ENCODE assay signal across 8 cellular contexts in the genomic region with DNA sequence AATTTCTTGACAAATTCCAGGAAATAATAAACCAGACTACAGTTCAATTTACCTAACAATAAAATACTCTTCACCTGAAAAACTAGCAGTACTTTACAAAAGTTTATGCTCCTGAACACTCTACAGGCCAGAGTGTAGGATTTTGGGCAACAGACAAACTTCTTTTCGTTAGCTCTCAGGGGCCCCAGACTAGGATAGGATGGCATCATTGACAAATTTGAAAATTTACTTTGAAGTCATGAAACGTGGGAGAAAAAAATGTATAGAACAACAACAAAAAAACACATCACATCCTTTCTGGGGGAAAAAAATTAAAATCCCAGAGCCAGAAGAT. TPM values are rescaled to one million over a fixed set of nuclear protein-coding genes. Genes with fewer than 3 reads are reported as not detected.
DNase-seq lines count a peak whose midpoint lies in the region; ATAC-seq and TF ChIP-seq lines count a peak whose summit lies in the region.

No MANE protein-coding gene starts in this region.

- peak overlapping the region; percentile 40 for H3K27ac ChIP-seq in HUES48 (ENCODE audit: low read depth, low read length)
- no peak overlapping the region for H3K27ac ChIP-seq in iPS-18a (ENCODE audit: low read length)

- H3K27ac Mint-ChIP-seq in activated naive CD4-positive, alpha-beta T cell treated with anti-CD3 and anti-CD28 coated beads, Interleukin-2, amount 50 U/mL, for 72 hours = peak overlapping the region; percentile 95 to 100
- H3K27ac Mint-ChIP-seq in stimulated activated naive B cell treated with anti-CD40 and anti-IgM and Interleukin-4, amounts not matched to agents 10 μg/mL and 1 μg/mL and 100 μg/mL, for 72 hours = peak overlapping the region; percentile 96

- H3K36me3 Mint-ChIP-seq in activated naive CD4-positive, alpha-beta T cell treated with anti-CD3 and anti-CD28 coated beads, Interleukin-2, amount 50 U/mL, for 72 hours = peaks cover 17 to 35% of the 10 kb centered on the region in 2 donors
- peaks cover 17 to 25% of the 10 kb centered on the region in 2 donors for H3K36me3 Mint-ChIP-seq in stimulated activated naive B cell treated with anti-CD40 and anti-IgM and Interleukin-4, amounts not matched to agents 10 μg/mL and 1 μg/mL and 100 μg/mL, for 72 hours

- H3K4me3 Mint-ChIP-seq in stimulated activated naive B cell treated with anti-CD40 and anti-IgM and Interleukin-4, amounts not matched to agents 10 μg/mL and 1 μg/mL and 100 μg/mL, for 72 hours = peak overlapping the region; percentile 98 to 100

- H3K9me3 ChIP-seq in HUES48 (ENCODE audit: control insufficient read depth, insufficient read depth, low read length) (no peaks in the 10 kb centered on the region), iPS-18a (ENCODE audit: control insufficient read depth, low read depth, low read length) (no peaks in the 10 kb centered on the region)

- no peaks in the 10 kb centered on the region; the same call in 1 of the 2 replicates for H3K36me3 ChIP-seq in HUES48 (ENCODE audit: control insufficient read depth, insufficient read depth, low read length)
- no peaks in the 10 kb centered on the region for H3K36me3 ChIP-seq in iPS-18a (ENCODE audit: control insufficient read depth, low read depth, low read length)

- TF ChIP-seq CTCF in omental fat pad (IDR thresholded peaks at IDR 0.05) = no peak

- H3K27me3 Mint-ChIP-seq in stimulated activated naive B cell treated with anti-CD40 and anti-IgM and Interleukin-4, amounts not matched to agents 10 μg/mL and 1 μg/mL and 100 μg/mL, for 72 hours = no peaks in the 10 kb centered on the region

- peaks cover 41% of the 10 kb centered on the region for H3K4me1 ChIP-seq in HUES48 (ENCODE audit: control insufficient read depth, insufficient read depth, low read length)
- peaks cover 25% of the 10 kb centered on the region for H3K4me1 ChIP-seq in iPS-18a (ENCODE audit: control insufficient read depth, low read depth, low read length)

- no peak for ATAC-seq in activated naive CD4-positive, alpha-beta T cell treated with anti-CD3 and anti-CD28 coated beads, Interleukin-2, amount 50 U/mL, for 72 hours
- no peak for ATAC-seq in stimulated activated naive B cell treated with anti-CD40 and anti-IgM and Interleukin-4, amounts not matched to agents 10 μg/mL and 1 μg/mL and 100 μg/mL, for 72 hours (replicated peaks)
- ATAC-seq in GM18498 (IDR thresholded peaks at IDR 0.05; ENCODE audit: unreplicated experiment) = no peak
- ATAC-seq in GM21447 (IDR thresholded peaks at IDR 0.05; ENCODE audit: unreplicated experiment) = no peak
- ATAC-seq in omental fat pad (ENCODE audit: low FRiP score) = no peak

- no peaks in the 10 kb centered on the region for H3K9me3 Mint-ChIP-seq in activated naive CD4-positive, alpha-beta T cell treated with anti-CD3 and anti-CD28 coated beads, Interleukin-2, amount 50 U/mL, for 72 hours
- no peaks in the 10 kb centered on the region for H3K9me3 Mint-ChIP-seq in stimulated activated naive B cell treated with anti-CD40 and anti-IgM and Interleukin-4, amounts not matched to agents 10 μg/mL and 1 μg/mL and 100 μg/mL, for 72 hours

- peaks cover 37 to 83% of the 10 kb centered on the region in 2 donors for H3K4me1 Mint-ChIP-seq in stimulated activated naive B cell treated with anti-CD40 and anti-IgM and Interleukin-4, amounts not matched to agents 10 μg/mL and 1 μg/mL and 100 μg/mL, for 72 hours

- H3K4me3 ChIP-seq in HUES48 (ENCODE audit: low read depth, low read length) (peak overlapping the region; percentile 99), iPS-18a (ENCODE audit: low read length) (peak overlapping the region; percentile 91)

- H3K27me3 ChIP-seq in HUES48 (ENCODE audit: control insufficient read depth, insufficient read depth, low read length) (0 out of 2 replicates have a peak, but pooled peaks cover 3% of the 10 kb centered on the region), iPS-18a (ENCODE audit: control insufficient read depth, insufficient read depth, low read length) (peaks cover 11% of the 10 kb centered on the region)

- DNase-seq in activated naive CD4-positive, alpha-beta T cell treated with anti-CD3 and anti-CD28 coated beads, Interleukin-2, amount 50 U/mL, for 72 hours (ENCODE audit: low spot score in 2 of 2) = no peak
- DNase-seq in stimulated activated naive B cell treated with anti-CD40 and anti-IgM and Interleukin-4, amounts not matched to agents 10 μg/mL and 1 μg/mL and 100 μg/mL, for 72 hours = no peak
- DNase-seq in NAMALWA (ENCODE audit: low spot score) (no peak), omental fat pad (ENCODE audit: low spot score) (no peak)

- H3K9ac ChIP-seq in HUES48 (ENCODE audit: low read depth, low read length) = peak overlapping the region; percentile 66
- peak overlapping the region; percentile 71 for H3K9ac ChIP-seq in iPS-18a (ENCODE audit: low read length)

RNA-seq across cellular contexts. Expression of a gene that starts 1.2 kb away (rescaled TPM):
- total RNA-seq in activated naive CD4-positive, alpha-beta T cell treated with anti-CD3 and anti-CD28 coated beads, Interleukin-2, amount 50 U/mL, for 72 hours = 100 to 1,000 TPM; 216 to 408 TPM
- 100 to 1,000 TPM; 216 to 385 (median 283) TPM for total RNA-seq in omental fat pad
